20 cellular contexts compared by ENCODE assay signal in the genomic region with DNA sequence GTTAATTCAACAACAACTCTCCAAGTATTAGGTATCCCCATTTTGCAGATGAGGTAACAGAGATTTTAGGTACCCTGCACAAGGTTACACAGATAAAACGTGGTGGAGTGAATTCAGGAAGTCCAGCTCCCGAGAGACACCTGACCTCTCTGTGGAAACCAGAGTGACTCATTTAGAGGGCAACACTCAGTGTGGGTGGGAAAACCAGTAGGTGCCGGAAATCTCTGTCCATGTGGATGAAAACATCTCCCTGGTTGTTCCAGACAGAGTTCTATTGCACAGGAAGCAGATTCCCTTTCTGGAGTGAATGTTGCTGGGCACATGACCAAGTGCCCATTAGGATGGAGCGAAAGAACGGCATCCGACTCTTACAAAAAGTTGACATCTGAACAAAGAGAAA.
DNase-seq lines count a peak whose midpoint lies in the region; ATAC-seq, FAIRE-seq and TF ChIP-seq lines count a peak whose summit lies in the region.
"Had no signal": no experiment of that assay in that cellular context is flagged by ENCODE, and none has a peak within 500 bp of the region (broad histone marks: within the 10 kb centered on the region; RNA-seq: fewer than 3 reads in every experiment).

No MANE protein-coding gene starts in this region.

- no peak overlapping the region for H3K56ac ChIP-seq in H9 (ENCODE audit: insufficient read length, low read depth, low read length)

- H2AFZ ChIP-seq in H9 (ENCODE audit: low read length): no peak overlapping the region

- no peaks in the 10 kb centered on the region for H3K9me3 Mint-ChIP-seq in H9

- no peaks in the 10 kb centered on the region for H3K27me3 ChIP-seq in H9 (ENCODE audit: insufficient read depth, low read length)
- H3K27me3 ChIP-seq in RWPE2 (ENCODE audit: insufficient read depth, poor library complexity, severe bottlenecking): no peaks in the 10 kb centered on the region
- H3K27me3 ChIP-seq in foreskin keratinocyte: no peaks in the 10 kb centered on the region
- H3K27me3 ChIP-seq: ascending aorta; BLaER1 treated with 17β-estradiol and CSF1 and Interleukin-3, amounts not matched to agents 10 nM and 100 nM; pancreas; SJSA1 had no signal

- peak overlapping the region; percentile 18 for H3K4me2 ChIP-seq in H9 (ENCODE audit: insufficient read depth, insufficient read length, low read length)
- H3K4me2 ChIP-seq: BLaER1 treated with 17β-estradiol and CSF1 and Interleukin-3, amounts not matched to agents 10 nM and 100 nM had no signal

- H3K79me1 ChIP-seq in H9 (ENCODE audit: insufficient read depth, low read depth, low read length, poor library complexity, severe bottlenecking): no peaks in the 10 kb centered on the region

- no peaks in the 10 kb centered on the region; the same call in 1 of the 2 replicates for H3K27me3 Mint-ChIP-seq in H9 (ENCODE audit: low read depth)

- no peak overlapping the region for H3K4me3 ChIP-seq in RWPE2 (ENCODE audit: severe bottlenecking)
- H3K4me3 ChIP-seq: ascending aorta; BLaER1 treated with 17β-estradiol and CSF1 and Interleukin-3, amounts not matched to agents 10 nM and 100 nM; pancreas; SJSA1 had no signal

- H3K18ac ChIP-seq in H9 (ENCODE audit: insufficient read length, low read depth, low read length): no peak overlapping the region

- H3K27ac ChIP-seq in H9 (ENCODE audit: insufficient read length, low read depth, low read length) (no peak overlapping the region), RWPE2 (ENCODE audit: poor library complexity, severe bottlenecking) (no peak overlapping the region), foreskin keratinocyte (no peak overlapping the region)
- H3K27ac ChIP-seq: ascending aorta; BLaER1 treated with 17β-estradiol and CSF1 and Interleukin-3, amounts not matched to agents 10 nM and 100 nM; pancreas; SJSA1 had no signal

- H4K20me1 ChIP-seq in H9 (ENCODE audit: control insufficient read depth, insufficient read depth, insufficient read length): no peaks in the 10 kb centered on the region

- H3K23me2 ChIP-seq in H9 (ENCODE audit: insufficient read length, low read depth, low read length, poor library complexity, severe bottlenecking): no peaks in the 10 kb centered on the region

- peaks cover 55 to 56% of the 10 kb centered on the region in 2 experiments for H3K4me1 Mint-ChIP-seq in H9

- H4K5ac ChIP-seq in H9 (ENCODE audit: insufficient read length, low read depth, low read length): no peak overlapping the region

- H3T11ph ChIP-seq in H9 (ENCODE audit: low read length): no peak overlapping the region

- H2BK20ac ChIP-seq in H9 (ENCODE audit: low read depth, low read length, poor library complexity, severe bottlenecking): no peak overlapping the region

- H3K36me3 Mint-ChIP-seq in H9 (ENCODE audit: insufficient read depth in 1 of 3, low read depth in 3 of 3): no peaks in the 10 kb centered on the region

- H3K9me3 ChIP-seq in H9 (ENCODE audit: control insufficient read depth, low read depth, low read length) (no peaks in the 10 kb centered on the region), RWPE2 (ENCODE audit: severe bottlenecking) (no peaks in the 10 kb centered on the region)
- H3K9me3 ChIP-seq: ascending aorta, pancreas, SJSA1 had no signal

- no peak overlapping the region for H3K14ac ChIP-seq in H9 (ENCODE audit: insufficient read depth, low read length)

- FAIRE-seq in urothelium cell line (lab: Jason Lieb, UNC): no peak
- FAIRE-seq: pancreas, small intestine had no signal

- no peak overlapping the region for H3K23ac ChIP-seq in H9 (ENCODE audit: insufficient read length, low read depth, low read length)

- H3K4ac ChIP-seq in H9 (ENCODE audit: low read depth, low read length): no peak overlapping the region

- no peak overlapping the region for H4K91ac ChIP-seq in H9 (ENCODE audit: insufficient read length, low read depth, low read length)

- H3K79me2 ChIP-seq in H9 (ENCODE audit: insufficient read depth, low read length): no peaks in the 10 kb centered on the region

- no peaks in the 10 kb centered on the region for H3K36me3 ChIP-seq in RWPE2 (ENCODE audit: low read depth)
- H3K36me3 ChIP-seq: ascending aorta, pancreas, SJSA1 had no signal

- H2BK15ac ChIP-seq in H9 (ENCODE audit: low read depth, low read length): no peak overlapping the region

- TF ChIP-seq CTCF in H9 (conservative IDR thresholded peaks at IDR 0.05) (no peak), RWPE2 (IDR thresholded peaks at IDR 0.05; ENCODE audit: poor library complexity, severe bottlenecking) (no peak), foreskin keratinocyte (conservative IDR thresholded peaks at IDR 0.05) (no peak)

- H3K4me3 Mint-ChIP-seq in H9: no peak overlapping the region

- peak; percentile 63; the same call in 2 of the 3 replicates for ATAC-seq in RWPE2 (ENCODE audit: low read depth)
- ATAC-seq in foreskin keratinocyte: peak; percentile 32
- ATAC-seq in HG03457 (IDR thresholded peaks at IDR 0.05; ENCODE audit: unreplicated experiment): no peak
- ATAC-seq: esophagus mucosa, pancreas had no signal

- no CpG with 5 or more reads among the region's 6 CpGs for WGBS in H9 (ENCODE audit: extremely low coverage, insufficient read length, low lambda C conversion rate)

- no peak overlapping the region for H3K27ac Mint-ChIP-seq in H9

- H3K4me1 ChIP-seq in H9 (ENCODE audit: insufficient read depth, low read length) (peaks cover 12% of the 10 kb centered on the region), RWPE2 (ENCODE audit: insufficient read depth, poor library complexity, severe bottlenecking) (peaks cover 13% of the 10 kb centered on the region), foreskin keratinocyte (peaks cover 12% of the 10 kb centered on the region)
- H3K4me1 ChIP-seq: ascending aorta; BLaER1 treated with 17β-estradiol and CSF1 and Interleukin-3, amounts not matched to agents 10 nM and 100 nM; pancreas had no signal

- H2AK5ac ChIP-seq in H9 (ENCODE audit: insufficient read length, low read length): no peak overlapping the region

- H4K8ac ChIP-seq in H9 (replicated peaks; ENCODE audit: insufficient read length, low read depth, low read length): no peak overlapping the region

- H2BK120ac ChIP-seq in H9 (ENCODE audit: low read depth, low read length, poor library complexity, severe bottlenecking): no peak overlapping the region

- no peak overlapping the region for H2BK5ac ChIP-seq in H9 (ENCODE audit: insufficient read length, low read length)

- H3K9ac ChIP-seq in H9 (ENCODE audit: extremely low read depth, insufficient read length, low read length): no peak overlapping the region
- H3K9ac ChIP-seq: BLaER1 treated with 17β-estradiol and CSF1 and Interleukin-3, amounts not matched to agents 10 nM and 100 nM had no signal

- H2BK12ac ChIP-seq in H9 (ENCODE audit: insufficient read length, low read depth, low read length): no peak overlapping the region

- DNase-seq in H9 (no peak), RWPE2 (ENCODE audit: low spot score) (no peak), foreskin keratinocyte (no peak), urothelium cell line (ENCODE audit: low spot score) (peak; percentile 85), SHP77 (lab: John Stamatoyannopoulos, UW) (no peak), putamen (ENCODE audit: low spot score) (no peak)
- DNase-seq: activated CD4-positive, alpha-beta T cell treated with anti-CD3 and anti-CD28 coated beads for 4 hours; activated CD8-positive, alpha-beta memory T cell treated with anti-CD3 and anti-CD28 coated beads, Interleukin-2, amount 50 U/mL, for 4 hours; dermis blood vessel endothelial cell; DMS153; hippocampal formation; NCI-H1694; NCI-H446 treated with DMSO at 0.1 percent for 48 hours; pancreas; small intestine had no signal
